In genomic region chr2:25381502-25381901, GRCh38 we compare ENCODE assay signal across 16 cellular contexts.
"Had no signal": no experiment of that assay in that cellular context is flagged by ENCODE, and none has a peak within 500 bp of the region (broad histone marks: within the 10 kb centered on the region; RNA-seq: fewer than 3 reads in every experiment).

No MANE protein-coding gene starts in this region.

- H3K4me3 Mint-ChIP-seq: activated T-cell treated with anti-CD3 and anti-CD28 coated beads, Interleukin-2, amount 50 U/mL, for 4 hours; effector memory CD8-positive, alpha-beta T cell; immature natural killer cell; naive B cell had no signal

- H3K27ac ChIP-seq: neutrophil, right atrium auricular region, suprapubic skin, upper lobe of left lung had no signal

- H3K27me3 Mint-ChIP-seq: effector memory CD8-positive, alpha-beta T cell; naive B cell had no signal

- H3K36me3 ChIP-seq: neutrophil, right atrium auricular region, suprapubic skin, upper lobe of left lung had no signal

- H3K9me3 ChIP-seq: neutrophil, right atrium auricular region, suprapubic skin, upper lobe of left lung had no signal

- H3K27ac Mint-ChIP-seq: effector memory CD8-positive, alpha-beta T cell had no signal

- ATAC-seq: activated T-cell treated with anti-CD3 and anti-CD28 coated beads, Interleukin-2, amount 50 U/mL, for 4 hours; effector memory CD8-positive, alpha-beta T cell; left cardiac atrium; stimulated activated naive CD8-positive, alpha-beta T cell treated with anti-CD3 and anti-CD28 coated beads, Interleukin-15, Interleukin-2, amounts not matched to agents 100 U/mL and 50 U/mL, for 24 hours had no signal

- H3K27me3 ChIP-seq: right atrium auricular region, suprapubic skin, upper lobe of left lung had no signal

- H3K9me3 Mint-ChIP-seq: activated T-cell treated with anti-CD3 and anti-CD28 coated beads, Interleukin-2, amount 50 U/mL, for 4 hours; effector memory CD8-positive, alpha-beta T cell had no signal

- H3K4me3 ChIP-seq: lung, right atrium auricular region, suprapubic skin, upper lobe of left lung had no signal

- DNase-seq: activated CD4-positive, alpha-beta T cell treated with anti-CD3 and anti-CD28 coated beads for 48 hours; activated T-cell treated with anti-CD3 and anti-CD28 coated beads, Interleukin-2, amount 50 U/mL, for 4 hours; caudate nucleus; cortex of kidney; effector memory CD8-positive, alpha-beta T cell; immature natural killer cell; left cardiac atrium; naive B cell; stimulated activated CD4-positive, alpha-beta T cell treated with anti-CD3 and anti-CD28 coated beads, Interleukin-1b, Interleukin-23, amount 100 ng/mL, for 48 hours; stimulated activated naive CD8-positive, alpha-beta T cell treated with anti-CD3 and anti-CD28 coated beads, Interleukin-15, Interleukin-2, amounts not matched to agents 100 U/mL and 50 U/mL, for 24 hours; T-helper 9 cell; upper lobe of left lung had no signal
